8 cellular contexts compared by ENCODE assay signal in the genomic region with DNA sequence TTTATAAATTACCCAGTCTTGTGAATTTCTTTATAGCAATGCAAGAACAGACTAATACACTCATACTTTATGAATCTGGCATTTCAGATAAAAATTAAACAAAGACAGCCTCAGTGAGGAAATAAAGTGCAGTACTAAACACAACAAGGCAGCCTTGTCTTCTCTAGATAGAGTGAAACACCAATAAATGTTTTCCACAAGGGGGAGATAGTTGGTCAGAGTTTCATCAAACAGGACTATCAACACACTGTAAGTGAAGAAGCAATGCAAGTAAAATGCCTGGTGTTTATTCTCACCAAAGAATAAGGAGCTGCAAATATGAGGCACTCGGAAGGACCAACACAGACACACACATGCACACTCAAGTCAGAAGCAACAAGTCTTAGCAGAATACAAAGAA.
DNase-seq lines count a peak whose midpoint lies in the region; ATAC-seq and TF ChIP-seq lines count a peak whose summit lies in the region.

No MANE protein-coding gene starts in this region.

- no peak overlapping the region for H3K4me3 Mint-ChIP-seq in CD8-positive, alpha-beta T cell

- H3K9me3 ChIP-seq in CD8-positive, alpha-beta T cell (ENCODE audit: low read length), result no peaks in the 10 kb centered on the region

- H3K36me3 ChIP-seq in CD8-positive, alpha-beta T cell (ENCODE audit: insufficient read depth, low read length), result no peaks in the 10 kb centered on the region

- peak; percentile 57 for ATAC-seq in CD8-positive, alpha-beta T cell
- ATAC-seq in GM19351 (IDR thresholded peaks at IDR 0.05; ENCODE audit: unreplicated experiment) (peak; percentile 47), esophagus mucosa (peak; percentile 66)

- H3K4me1 ChIP-seq in CD8-positive, alpha-beta T cell (ENCODE audit: insufficient read depth, low read length), result no peaks in the 10 kb centered on the region

- H3K27ac Mint-ChIP-seq in CD8-positive, alpha-beta T cell, result no peak overlapping the region

- H3K27me3 Mint-ChIP-seq in CD8-positive, alpha-beta T cell (ENCODE audit: low read depth), result no peaks in the 10 kb centered on the region

- TF ChIP-seq CTCF in CD8-positive, alpha-beta T cell (IDR thresholded peaks at IDR 0.05), result peak; percentile 43

- H3K27me3 ChIP-seq in CD8-positive, alpha-beta T cell (ENCODE audit: insufficient read depth, low read length), result no peaks in the 10 kb centered on the region

- H3K9me3 Mint-ChIP-seq in CD8-positive, alpha-beta T cell, result peaks cover 3% of the 10 kb centered on the region

- DNase-seq in CD8-positive, alpha-beta T cell, result no peak
- DNase-seq in OCI-M1 (lab: John Stamatoyannopoulos, UW), result peak; percentile 48
- DNase-seq in renal cortical epithelial cell (ENCODE audit: low read depth), result peak; percentile 67
- DNase-seq in HK-2 (ENCODE audit: unreplicated experiment), result no peak
- no peak for DNase-seq in amygdala (lab: John Stamatoyannopoulos, UW)
- no peak for DNase-seq in NCI-H1930 (lab: John Stamatoyannopoulos, UW)

- CTCF ChIA-PET in CD8-positive, alpha-beta T cell (lab: Charles Lee), result interaction anchor here (0.8 to 0.9 kb wide), 2 partner anchors 346 to 492 kb away, joined by 3 read pairs; no protein-coding TSS in a partner anchor

- POLR2A ChIA-PET in CD8-positive, alpha-beta T cell (lab: Charles Lee), result interaction anchor here (0.6 kb wide), 1 partner anchor 241 kb away, joined by 3 read pairs; no protein-coding TSS in a partner anchor

- intact Hi-C loops in CD8-positive, alpha-beta T cell (cut with DNase I, micrococcal nuclease), result loop anchor here (1.0 to 10.0 kb wide), 7 partner anchors 156 to 738 kb away; no protein-coding TSS in a partner anchor

- no peak overlapping the region for H3K27ac ChIP-seq in CD8-positive, alpha-beta T cell (ENCODE audit: low read depth, low read length)

- no peaks in the 10 kb centered on the region for H3K36me3 Mint-ChIP-seq in CD8-positive, alpha-beta T cell

- H3K4me3 ChIP-seq in CD8-positive, alpha-beta T cell (ENCODE audit: low read depth, low read length), result no peak overlapping the region

- H3K4me1 Mint-ChIP-seq in CD8-positive, alpha-beta T cell (ENCODE audit: low read depth), result peaks cover 2% of the 10 kb centered on the region

Comparison
In these comparisons a context has a peak if more than half of its experiments do, and no peak if none do; other contexts are left out.
1. DNase-seq: peak in OCI-M1 (single experiment) and renal cortical epithelial cell (single experiment); none in CD8-positive, alpha-beta T cell (0 of 7), HK-2 (single experiment), amygdala (0 of 56) and NCI-H1930 (0 of 2).
2. Peak in every context shown above with its lines, with median percentiles within 50 percentile points of each other: ATAC-seq.